Comparison of ENCODE assay signal across 14 cellular contexts in the genomic region with DNA sequence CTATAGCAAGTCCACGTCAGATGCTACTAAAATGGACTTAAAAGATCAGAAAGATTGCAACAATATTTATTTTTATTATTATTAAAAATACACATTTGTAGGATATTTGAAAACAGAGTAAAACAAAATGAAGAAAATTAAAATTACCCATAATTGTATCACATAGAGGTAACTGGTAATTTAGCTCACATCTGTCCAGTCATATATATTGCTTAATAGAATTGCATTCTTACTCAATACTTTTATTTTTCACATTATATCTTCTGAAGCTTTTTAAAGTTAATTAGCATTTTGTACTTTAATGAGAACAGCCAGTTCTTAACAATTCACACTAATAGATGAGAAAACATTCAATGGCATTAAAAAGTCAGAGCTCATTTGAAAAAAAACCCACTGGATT. TPM values are rescaled to one million over a fixed set of nuclear protein-coding genes. Genes with fewer than 3 reads are reported as not detected.
DNase-seq lines count a peak whose midpoint lies in the region; ATAC-seq and TF ChIP-seq lines count a peak whose summit lies in the region.
"Had no signal": no experiment of that assay in that cellular context is flagged by ENCODE, and none has a peak within 500 bp of the region (broad histone marks: within the 10 kb centered on the region; RNA-seq: fewer than 3 reads in every experiment).

No MANE protein-coding gene starts in this region.

- H3K9me3 Mint-ChIP-seq in activated CD4-positive, alpha-beta T cell treated with anti-CD3 and anti-CD28 coated beads for 36 hours (ENCODE audit: low read depth), result peaks cover 33% of the 10 kb centered on the region
- peaks cover 14% of the 10 kb centered on the region for H3K9me3 Mint-ChIP-seq in natural killer cell treated with Interleukin-12 subunit alpha and Interleukin-12 subunit beta and Interleukin-15 and Interleukin-18, amount 100 ng/mL, for 72 hours
- H3K9me3 Mint-ChIP-seq in natural killer cell, result peaks cover 3 to 7% of the 10 kb centered on the region in 2 donors
- H3K9me3 Mint-ChIP-seq in central memory CD8-positive, alpha-beta T cell, result peaks cover 6% of the 10 kb centered on the region

- TF ChIP-seq CTCF in natural killer cell (IDR thresholded peaks at IDR 0.05), result no peak

- no peaks in the 10 kb centered on the region for H3K27me3 Mint-ChIP-seq in activated CD4-positive, alpha-beta T cell treated with anti-CD3 and anti-CD28 coated beads for 36 hours
- H3K27me3 Mint-ChIP-seq in natural killer cell treated with Interleukin-12 subunit alpha and Interleukin-12 subunit beta and Interleukin-15 and Interleukin-18, amount 100 ng/mL, for 72 hours, result no peaks in the 10 kb centered on the region
- peaks cover 0 to 2% of the 10 kb centered on the region in 2 donors for H3K27me3 Mint-ChIP-seq in natural killer cell (ENCODE audit: low read depth in 2 of 2)
- H3K27me3 Mint-ChIP-seq in central memory CD8-positive, alpha-beta T cell, result no peaks in the 10 kb centered on the region
- H3K27me3 Mint-ChIP-seq: IgD-negative memory B cell had no signal

- peaks cover 52% of the 10 kb centered on the region for H3K4me1 Mint-ChIP-seq in activated CD4-positive, alpha-beta T cell treated with anti-CD3 and anti-CD28 coated beads for 36 hours
- H3K4me1 Mint-ChIP-seq in natural killer cell treated with Interleukin-12 subunit alpha and Interleukin-12 subunit beta and Interleukin-15 and Interleukin-18, amount 100 ng/mL, for 72 hours (ENCODE audit: low read depth in 2 of 2), result peaks cover 66 to 74% of the 10 kb centered on the region in 2 donors
- H3K4me1 Mint-ChIP-seq in natural killer cell, result peaks cover 51 to 63% of the 10 kb centered on the region in 2 donors
- peaks cover 54% of the 10 kb centered on the region for H3K4me1 Mint-ChIP-seq in central memory CD8-positive, alpha-beta T cell

- CTCF ChIA-PET in activated CD4-positive, alpha-beta T cell treated with anti-CD3 and anti-CD28 coated beads for 36 hours (lab: Charles Lee), result interaction anchor here (0.6 to 3.1 kb wide), 8 partner anchors 8 to 139 kb away, joined by 3 to 39 read pairs (median 8); partner anchors contain the start of gene RNF144A

- intact Hi-C loops in activated CD4-positive, alpha-beta T cell treated with anti-CD3 and anti-CD28 coated beads for 36 hours (cut with DNase I, micrococcal nuclease), result loop anchor here (1.0 to 5.0 kb wide), 3 partner anchors 10 to 532 kb away; no protein-coding TSS in a partner anchor
- intact Hi-C loops in natural killer cell (cut with micrococcal nuclease), result no loop called here

- H3K36me3 Mint-ChIP-seq in activated CD4-positive, alpha-beta T cell treated with anti-CD3 and anti-CD28 coated beads for 36 hours (ENCODE audit: low read depth), result peaks cover 67% of the 10 kb centered on the region
- H3K36me3 Mint-ChIP-seq in natural killer cell treated with Interleukin-12 subunit alpha and Interleukin-12 subunit beta and Interleukin-15 and Interleukin-18, amount 100 ng/mL, for 72 hours, result peaks cover 39% of the 10 kb centered on the region
- H3K36me3 Mint-ChIP-seq in natural killer cell, result peaks cover 23% of the 10 kb centered on the region
- peaks cover 2% of the 10 kb centered on the region for H3K36me3 Mint-ChIP-seq in central memory CD8-positive, alpha-beta T cell (ENCODE audit: insufficient read depth)

- peak overlapping the region; percentile 99 for H3K27ac Mint-ChIP-seq in activated CD4-positive, alpha-beta T cell treated with anti-CD3 and anti-CD28 coated beads for 36 hours
- peak overlapping the region; percentile 92 for H3K27ac Mint-ChIP-seq in natural killer cell treated with Interleukin-12 subunit alpha and Interleukin-12 subunit beta and Interleukin-15 and Interleukin-18, amount 100 ng/mL, for 72 hours
- H3K27ac Mint-ChIP-seq in natural killer cell, result peak overlapping the region in 1 of 2 donors; percentile 39
- peak overlapping the region; percentile 39 for H3K27ac Mint-ChIP-seq in central memory CD8-positive, alpha-beta T cell (ENCODE audit: low read depth)
- H3K27ac Mint-ChIP-seq: IgD-negative memory B cell had no signal

- ATAC-seq in activated CD4-positive, alpha-beta T cell treated with anti-CD3 and anti-CD28 coated beads for 36 hours, result no peak
- no peak for ATAC-seq in natural killer cell treated with Interleukin-12 subunit alpha and Interleukin-12 subunit beta and Interleukin-15 and Interleukin-18, amount 100 ng/mL, for 72 hours
- ATAC-seq in natural killer cell (no peak), GM19023 (IDR thresholded peaks at IDR 0.05; ENCODE audit: unreplicated experiment) (no peak)
- no peak for ATAC-seq in central memory CD8-positive, alpha-beta T cell (replicated peaks; ENCODE audit: extremely low read depth, poor library complexity, severe bottlenecking)
- ATAC-seq: HCT116 had no signal

- DNase-seq in activated CD4-positive, alpha-beta T cell treated with anti-CD3 and anti-CD28 coated beads for 36 hours, result no peak
- DNase-seq in activated CD4-positive, alpha-beta T cell treated with anti-CD3 and anti-CD28 coated beads for 4 hours, result no peak
- DNase-seq in natural killer cell treated with Interleukin-12 subunit alpha and Interleukin-12 subunit beta and Interleukin-15 and Interleukin-18, amount 100 ng/mL, for 72 hours (ENCODE audit: low spot score), result no peak
- DNase-seq in natural killer cell, result no peak
- DNase-seq in central memory CD8-positive, alpha-beta T cell (ENCODE audit: low spot score in 2 of 2), result no peak
- no peak for DNase-seq in NCI-H2171 treated with DMSO at 0.1 percent for 48 hours (lab: John Stamatoyannopoulos, UW)
- DNase-seq: 8988T, AML-193, DMS53, GF-D8, GM23248 had no signal

- no peak overlapping the region for H3K4me3 Mint-ChIP-seq in activated CD4-positive, alpha-beta T cell treated with anti-CD3 and anti-CD28 coated beads for 36 hours
- H3K4me3 Mint-ChIP-seq in natural killer cell treated with Interleukin-12 subunit alpha and Interleukin-12 subunit beta and Interleukin-15 and Interleukin-18, amount 100 ng/mL, for 72 hours, result no peak overlapping the region
- H3K4me3 Mint-ChIP-seq in natural killer cell, result no peak overlapping the region
- no peak overlapping the region for H3K4me3 Mint-ChIP-seq in central memory CD8-positive, alpha-beta T cell
- H3K4me3 Mint-ChIP-seq: IgD-negative memory B cell had no signal

- POLR2A ChIA-PET in activated CD4-positive, alpha-beta T cell treated with anti-CD3 and anti-CD28 coated beads for 36 hours (lab: Charles Lee), result interaction anchor here (0.7 to 1.4 kb wide), 4 partner anchors 9 to 89 kb away, joined by 3 to 6 read pairs (median 5); no protein-coding TSS in a partner anchor

RNA-seq across cellular contexts. Expression of gene RNF144A, which starts 11.5 kb away (rescaled TPM):
- 10 to 100 TPM; 38.6 to 42.7 TPM for total RNA-seq in activated CD4-positive, alpha-beta T cell treated with anti-CD3 and anti-CD28 coated beads for 36 hours
- 10 to 100 TPM; 17.2 to 66.1 TPM for total RNA-seq in natural killer cell treated with Interleukin-12 subunit alpha and Interleukin-12 subunit beta and Interleukin-15 and Interleukin-18, amount 100 ng/mL, for 72 hours
- total RNA-seq in natural killer cell, result 10 to 100 TPM; 17.3 to 36.7 (median 19.0) TPM

RNA-seq across cellular contexts. Expression of gene RSAD2, which starts 28.1 kb away (rescaled TPM):
- 10 to 100 TPM in 1 of 2 experiments, 1 to 10 TPM in 1; 8.1 to 10.2 TPM for total RNA-seq in activated CD4-positive, alpha-beta T cell treated with anti-CD3 and anti-CD28 coated beads for 36 hours
- total RNA-seq in natural killer cell treated with Interleukin-12 subunit alpha and Interleukin-12 subunit beta and Interleukin-15 and Interleukin-18, amount 100 ng/mL, for 72 hours, result 1 to 10 TPM; 2.2 to 6.8 TPM
- total RNA-seq in natural killer cell, result 10 to 100 TPM in 1 of 3 donors, 1 to 10 TPM in 2; 7.9 to 12.0 (median 9.4) TPM
- total RNA-seq: GM23248 had no signal

RNA-seq across cellular contexts. Expression of gene CMPK2, which starts 40.0 kb away (rescaled TPM):
- 1 to 10 TPM; 6.2 to 8.7 TPM for total RNA-seq in activated CD4-positive, alpha-beta T cell treated with anti-CD3 and anti-CD28 coated beads for 36 hours
- total RNA-seq in natural killer cell treated with Interleukin-12 subunit alpha and Interleukin-12 subunit beta and Interleukin-15 and Interleukin-18, amount 100 ng/mL, for 72 hours, result 1 to 10 TPM; 5.7 to 6.4 TPM
- total RNA-seq in natural killer cell, result 10 to 100 TPM in 1 of 3 donors, 1 to 10 TPM in 2; 5.8 to 11.4 (median 8.6) TPM
- total RNA-seq: GM23248 had no signal
